ENCODE assay signal across 8 cellular contexts in genomic region chr2:1769703-1770422, GRCh38. TPM values are rescaled to one million over a fixed set of nuclear protein-coding genes. Genes with fewer than 3 reads are reported as not detected.
DNase-seq lines count a peak whose midpoint lies in the region; ATAC-seq and TF ChIP-seq lines count a peak whose summit lies in the region.

No MANE protein-coding gene starts in this region.

- BruUV-seq in Panc1 (replicated peaks; lab: Mats Ljungman, UMichigan), result no TSS peak

- no peak overlapping the region for H3K4me3 ChIP-seq in Panc1 (ENCODE audit: low read depth in 2 of 2, low read length in 2 of 2)

- ATAC-seq in activated CD4-positive, CD25-positive, alpha-beta regulatory T cell treated with anti-CD3 and anti-CD28 coated beads, Interleukin-2, amount 50 U/mL, for 24 hours, result no peak
- peak; percentile 96 for ATAC-seq in Panc1
- no peak for ATAC-seq in GM18520 (IDR thresholded peaks at IDR 0.05; ENCODE audit: unreplicated experiment)

- in situ Hi-C loops in KBM-7 (cut with MboI; ENCODE audit: low pct_unique_long_range_greater_than_20kb, low sequenced_read_pairs), result no loop called here
- in situ Hi-C loops in Panc1 (cut with HindIII; ENCODE audit: low pct_unique_long_range_greater_than_20kb, low sequenced_read_pairs), result no loop called here

- H3K36me3 ChIP-seq in Panc1 (ENCODE audit: control insufficient read depth, insufficient read depth, low read length), result no peaks in the 10 kb centered on the region

- H3K27ac ChIP-seq in Panc1 (ENCODE audit: low read length), result peak overlapping the region; percentile 82

- no peaks in the 10 kb centered on the region for H3K27me3 ChIP-seq in Panc1 (ENCODE audit: control insufficient read depth, insufficient read depth, low read length)

- no peaks in the 10 kb centered on the region for H3K9me3 ChIP-seq in Panc1 (ENCODE audit: control insufficient read depth, insufficient read depth, low read depth, low read length)

- peak; percentile 94 for TF ChIP-seq CTCF in Panc1 (IDR thresholded peaks at IDR 0.05)

- intact Hi-C loops in Panc1 (cut with micrococcal nuclease; ENCODE audit: unreplicated experiment), result loop anchor here (2.0 to 10.0 kb wide), 3 partner anchors 135 to 219 kb away; no protein-coding TSS in a partner anchor

- POLR2A ChIA-PET in Panc1 (lab: Charles Lee), result no interaction called here

- CTCF ChIA-PET in Panc1 (lab: Charles Lee), result interaction anchor here (0.5 to 1.1 kb wide), 7 partner anchors 144 to 1029 kb away, joined by 3 to 13 read pairs (median 3); no protein-coding TSS in a partner anchor

- DNase-seq in activated CD4-positive, CD25-positive, alpha-beta regulatory T cell treated with anti-CD3 and anti-CD28 coated beads, Interleukin-2, amount 50 U/mL, for 16 hours (ENCODE audit: low read depth, low spot score), result peak; percentile 9
- DNase-seq in KBM-7 (peak; percentile 33), Panc1 (ENCODE audit: low read depth, low spot score) (peak; percentile 71), astrocyte of the hippocampus (ENCODE audit: low read depth, low spot score) (peak; percentile 80), iPS DF 19.7 (ENCODE audit: low read depth, low spot score) (peak; percentile 79)
- peak; percentile 75 for DNase-seq in stimulated activated CD4-positive, alpha-beta T cell treated with anti-CD3 and anti-CD28 coated beads, Interleukin-15, amount 100 ng/mL, for 24 hours

- peaks cover 20% of the 10 kb centered on the region for H3K4me1 ChIP-seq in Panc1 (ENCODE audit: control insufficient read depth, insufficient read depth, low read length)

RNA-seq across cellular contexts. Expression of gene PXDN, which starts 25.5 kb away (rescaled TPM):
- total RNA-seq in Panc1 (2021; ENCODE audit: unreplicated experiment), result 2.5 TPM
- 4.5 TPM for polyA plus RNA-seq in Panc1 (2012; ENCODE audit: insufficient read length)

Comparison
In these comparisons a context has a peak if more than half of its experiments do, and no peak if none do; other contexts are left out.
1. DNase-seq: peak in every context shown above with its lines; median percentile 80 in astrocyte of the hippocampus; 79 in iPS DF 19.7; 75 in stimulated activated CD4-positive, alpha-beta T cell treated with anti-CD3 and anti-CD28 coated beads, Interleukin-15, amount 100 ng/mL, for 24 hours; 71 in Panc1; 33 in KBM-7; 9 in activated CD4-positive, CD25-positive, alpha-beta regulatory T cell treated with anti-CD3 and anti-CD28 coated beads, Interleukin-2, amount 50 U/mL, for 16 hours.